In genomic region chr3:195133462-195133861, GRCh38 we compare ENCODE assay signal across 8 cellular contexts.
DNase-seq lines count a peak whose midpoint lies in the region; ATAC-seq lines count a peak whose summit lies in the region.

No MANE protein-coding gene starts in this region.

- no peaks in the 10 kb centered on the region for H3K36me3 ChIP-seq in CD4-positive, alpha-beta memory T cell (ENCODE audit: insufficient read depth, low read length)
- H3K36me3 ChIP-seq in mesenchymal stem cell (ENCODE audit: control insufficient read depth in 1 of 2, insufficient read depth in 2 of 2, low read depth in 1 of 2, low read length in 2 of 2): peaks cover 0 to 8% of the 10 kb centered on the region in 2 experiments
- no peaks in the 10 kb centered on the region; the same call in 1 of the 2 replicates for H3K36me3 ChIP-seq in MG63

- peak overlapping the region; percentile 37 for H3K27ac ChIP-seq in CD4-positive, alpha-beta memory T cell (ENCODE audit: low read depth, low read length)
- no peak overlapping the region for H3K27ac ChIP-seq in mesenchymal stem cell (ENCODE audit: low read length, poor library complexity, severe bottlenecking)

- H4K8ac ChIP-seq in mesenchymal stem cell (ENCODE audit: low read length): no peak overlapping the region

- POLR2A ChIA-PET in CD4-positive, alpha-beta memory T cell (lab: Charles Lee; ENCODE audit: partially characterized antibody): interaction anchor here (1.2 to 1.6 kb wide), 4 partner anchors 14 to 446 kb away, joined by 3 to 6 read pairs (median 4); no protein-coding TSS in a partner anchor

- H3K27me3 Mint-ChIP-seq in CD4-positive, alpha-beta memory T cell: peaks cover 0 to 2% of the 10 kb centered on the region in 2 donors

- peak; percentile 51 for ATAC-seq in HG03439 (IDR thresholded peaks at IDR 0.05; ENCODE audit: unreplicated experiment)
- ATAC-seq in GM21786 (IDR thresholded peaks at IDR 0.05; ENCODE audit: unreplicated experiment): no peak

- H3K79me1 ChIP-seq in mesenchymal stem cell (replicated peaks; ENCODE audit: low read length, poor library complexity, severe bottlenecking): peaks cover 6% of the 10 kb centered on the region

- peaks cover 29 to 42% (median 32%) of the 10 kb centered on the region in 4 donors for H3K4me1 Mint-ChIP-seq in CD4-positive, alpha-beta memory T cell

- peak overlapping the region in 2 of 8 donors; percentile 27 to 48 for H3K4me3 Mint-ChIP-seq in CD4-positive, alpha-beta memory T cell

- WGBS in mesenchymal stem cell: 93% methylated on average over 11 of the region's 12 CpGs

- no peak overlapping the region for H2AFZ ChIP-seq in mesenchymal stem cell (ENCODE audit: low read depth, low read length)

- H2BK120ac ChIP-seq in mesenchymal stem cell (ENCODE audit: low read depth, low read length): no peak overlapping the region

- H2BK15ac ChIP-seq in mesenchymal stem cell (ENCODE audit: low read depth, poor library complexity, severe bottlenecking): no peak overlapping the region

- no peak overlapping the region for H3K23ac ChIP-seq in mesenchymal stem cell (ENCODE audit: low read length in 2 of 2)

- peak; percentile 32 to 80 (median 50) for DNase-seq in CD4-positive, alpha-beta memory T cell
- peak; percentile 40 to 53 for DNase-seq in activated T-cell treated with anti-CD3 and anti-CD28 coated beads, Interleukin-2, amount 50 U/mL, for 48 hours
- no peak for DNase-seq in mesenchymal stem cell
- DNase-seq in cerebellar cortex (ENCODE audit: low spot score): no peak
- no peak for DNase-seq in NOMO-1 treated with dmso at 0.1 percent for 144 hours (lab: John Stamatoyannopoulos, UW; ENCODE audit: unreplicated experiment)
- no peak for DNase-seq in MG63

- intact Hi-C loops in CD4-positive, alpha-beta memory T cell (cut with micrococcal nuclease): loop anchor here (1.0 kb wide), 1 partner anchor 127 kb away; no protein-coding TSS in a partner anchor

- H4K91ac ChIP-seq in mesenchymal stem cell (ENCODE audit: low read length): no peak overlapping the region

- peaks cover 0 to 2% of the 10 kb centered on the region in 2 donors for H3K36me3 Mint-ChIP-seq in CD4-positive, alpha-beta memory T cell

- H3K27me3 ChIP-seq in CD4-positive, alpha-beta memory T cell (ENCODE audit: insufficient read depth, low read length): no peaks in the 10 kb centered on the region
- H3K27me3 ChIP-seq in mesenchymal stem cell (ENCODE audit: control insufficient read depth in 1 of 2, insufficient read depth in 1 of 2, low read length in 2 of 2) (no peaks in the 10 kb centered on the region), MG63 (no peaks in the 10 kb centered on the region)

- no peak overlapping the region for H3K14ac ChIP-seq in mesenchymal stem cell (ENCODE audit: low read length in 2 of 2)

- peaks cover 36% of the 10 kb centered on the region for H3K4me1 ChIP-seq in CD4-positive, alpha-beta memory T cell (ENCODE audit: insufficient read depth, low read length)
- no peaks in the 10 kb centered on the region for H3K4me1 ChIP-seq in mesenchymal stem cell (ENCODE audit: control insufficient read depth, insufficient read depth, low read depth, low read length)

- no peak overlapping the region for H3K4me3 ChIP-seq in CD4-positive, alpha-beta memory T cell (ENCODE audit: low read length in 2 of 2)
- no peak overlapping the region for H3K4me3 ChIP-seq in mesenchymal stem cell (ENCODE audit: insufficient read depth in 1 of 2, low read depth in 1 of 2, low read length in 2 of 2)
- H3K4me3 ChIP-seq in MG63: no peak overlapping the region

- no peak overlapping the region for H3K18ac ChIP-seq in mesenchymal stem cell (ENCODE audit: low read depth in 1 of 2, low read length in 2 of 2)

- peaks cover 0 to 1% (median 0%) of the 10 kb centered on the region in 8 donors for H3K9me3 Mint-ChIP-seq in CD4-positive, alpha-beta memory T cell

- H2AK5ac ChIP-seq in mesenchymal stem cell (ENCODE audit: low read length, severe bottlenecking): no peak overlapping the region

- H3K4me2 ChIP-seq in mesenchymal stem cell (ENCODE audit: low read length, poor library complexity, severe bottlenecking): no peak overlapping the region

- no peak overlapping the region for H2BK12ac ChIP-seq in mesenchymal stem cell (ENCODE audit: low read length in 2 of 2)

- peak overlapping the region; percentile 49 to 94 (median 74) for H3K27ac Mint-ChIP-seq in CD4-positive, alpha-beta memory T cell

- H3K4ac ChIP-seq in mesenchymal stem cell (ENCODE audit: low read depth in 1 of 2, low read length in 2 of 2): no peak overlapping the region

- no peak overlapping the region for H2BK5ac ChIP-seq in mesenchymal stem cell (ENCODE audit: low read depth, low read length, poor library complexity, severe bottlenecking)

- H3K9me3 ChIP-seq in CD4-positive, alpha-beta memory T cell (ENCODE audit: control insufficient read depth in 1 of 2, low read length in 2 of 2): no peaks in the 10 kb centered on the region
- no peaks in the 10 kb centered on the region for H3K9me3 ChIP-seq in mesenchymal stem cell (ENCODE audit: control insufficient read depth, low read length)
- no peaks in the 10 kb centered on the region for H3K9me3 ChIP-seq in MG63

- CTCF ChIA-PET in CD4-positive, alpha-beta memory T cell (lab: Charles Lee; ENCODE audit: partially characterized antibody): interaction anchor here (0.9 to 2.6 kb wide), 7 partner anchors 27 to 462 kb away, joined by 3 to 9 read pairs (median 5); partner anchors contain the start of gene LSG1

- peak overlapping the region; percentile 84 for H3K9ac ChIP-seq in mesenchymal stem cell (ENCODE audit: low read length)

Comparison
In these comparisons a context has a peak if more than half of its experiments do, and no peak if none do; other contexts are left out.
1. DNase-seq: peak in CD4-positive, alpha-beta memory T cell (5 of 5) and activated T-cell treated with anti-CD3 and anti-CD28 coated beads, Interleukin-2, amount 50 U/mL, for 48 hours (2 of 2); none in mesenchymal stem cell (single experiment), cerebellar cortex (single experiment), NOMO-1 treated with dmso at 0.1 percent for 144 hours (single experiment) and MG63 (single experiment).